10 cellular contexts compared by ENCODE assay signal in the genomic region with DNA sequence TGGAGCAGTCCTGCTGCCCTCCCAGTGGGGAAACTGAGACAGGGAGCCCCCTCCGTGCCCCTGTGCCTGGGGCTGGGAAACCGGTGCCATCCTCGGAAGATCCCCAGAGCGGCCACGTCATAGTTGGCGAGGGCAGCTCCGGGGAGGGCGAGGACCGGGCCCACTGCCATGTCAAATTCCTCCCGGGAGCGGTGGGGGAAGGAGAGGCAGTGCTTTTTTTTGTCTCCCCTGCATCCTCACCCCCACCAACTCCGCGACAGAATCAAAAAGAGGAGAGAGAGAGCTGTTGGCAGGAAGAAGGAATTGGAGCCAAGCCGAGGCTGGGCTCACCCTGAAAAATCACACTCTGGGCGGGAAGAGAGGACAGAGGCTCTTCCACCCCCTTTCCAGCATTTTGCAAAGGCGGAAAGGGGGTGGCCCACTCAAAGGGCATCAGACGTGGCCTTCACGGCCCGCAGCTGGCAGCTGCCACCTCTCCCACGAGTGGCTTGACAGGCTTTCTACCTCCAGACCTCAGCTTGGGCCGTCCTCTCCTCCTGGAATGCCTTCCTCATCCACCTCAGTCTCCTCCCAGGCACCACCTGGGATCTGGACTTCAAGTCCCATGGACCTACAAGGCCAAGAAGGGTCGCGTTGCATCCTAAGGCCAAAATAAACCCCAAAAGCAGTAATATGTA. TPM values are rescaled to one million over a fixed set of nuclear protein-coding genes. Genes with fewer than 3 reads are reported as not detected.
DNase-seq lines count a peak whose midpoint lies in the region; ATAC-seq and TF ChIP-seq lines count a peak whose summit lies in the region.
"Had no signal": no experiment of that assay in that cellular context is flagged by ENCODE, and none has a peak within 500 bp of the region (broad histone marks: within the 10 kb centered on the region; RNA-seq: fewer than 3 reads in every experiment).

No MANE protein-coding gene starts in this region.

- peaks cover 86% of the 10 kb centered on the region for H3K27me3 ChIP-seq in neural progenitor cell

- peak; percentile 83 for DNase-seq in Daoy (ENCODE audit: low read depth)
- DNase-seq in anterior cingulate cortex (lab: John Stamatoyannopoulos, UW), result peak; percentile 31 to 93 (median 81)
- peak; percentile 85 for DNase-seq in left ventricle myocardium superior
- DNase-seq in sciatic nerve (ENCODE audit: low spot score), result peak; percentile 84
- DNase-seq in neural progenitor cell (ENCODE audit: low spot score), result no peak
- no peak for DNase-seq in SHP77 treated with DMSO at 0.1 percent for 48 hours (lab: John Stamatoyannopoulos, UW)
- no peak for DNase-seq in NCI-H2107 treated with DMSO at 0.1 percent for 48 hours (lab: John Stamatoyannopoulos, UW; ENCODE audit: unreplicated experiment)

- no peak for TF ChIP-seq CTCF in neural progenitor cell (IDR thresholded peaks at IDR 0.05)

- no peaks in the 10 kb centered on the region for H4K20me1 ChIP-seq in neural progenitor cell (ENCODE audit: low read depth)

- H3K27me3 Mint-ChIP-seq in neural progenitor cell (ENCODE audit: insufficient read depth, low read depth), result peaks cover 19% of the 10 kb centered on the region

- H3K27ac Mint-ChIP-seq in neural progenitor cell, result no peak overlapping the region
- H3K27ac Mint-ChIP-seq: dendritic cell treated with granulocyte-macrophage colony-stimulating factor and Interleukin-4, amounts not matched to agents 40 ng/mL and 50 ng/mL, for 4 days; IgD-negative memory B cell had no signal

- no peak overlapping the region for H3K27ac ChIP-seq in neural progenitor cell

- ATAC-seq in left ventricle myocardium superior (peak; percentile 71), sciatic nerve (peak; percentile 57), GM18867 (IDR thresholded peaks at IDR 0.05; ENCODE audit: unreplicated experiment) (no peak)

- H3K4me2 ChIP-seq in neural progenitor cell, result no peak overlapping the region

- H3K36me3 Mint-ChIP-seq in neural progenitor cell, result no peaks in the 10 kb centered on the region
- H3K36me3 Mint-ChIP-seq: IgD-negative memory B cell had no signal

- H3K4me1 ChIP-seq in neural progenitor cell, result no peaks in the 10 kb centered on the region

- H3K4me3 Mint-ChIP-seq in neural progenitor cell, result no peak overlapping the region
- H3K4me3 Mint-ChIP-seq: dendritic cell treated with granulocyte-macrophage colony-stimulating factor and Interleukin-4, amounts not matched to agents 40 ng/mL and 50 ng/mL, for 4 days; IgD-negative memory B cell had no signal

- no peaks in the 10 kb centered on the region for H3F3A ChIP-seq in neural progenitor cell (ENCODE audit: low read depth)

- intact Hi-C loops in left ventricle myocardium superior (cut with micrococcal nuclease) (no loop called here), sciatic nerve (cut with DNase I) (no loop called here)

- H3K79me2 ChIP-seq in neural progenitor cell (ENCODE audit: low read depth), result no peaks in the 10 kb centered on the region

- H3K36me3 ChIP-seq in neural progenitor cell, result no peaks in the 10 kb centered on the region

- no peaks in the 10 kb centered on the region for H3K9me3 ChIP-seq in neural progenitor cell (ENCODE audit: low read depth)

- no peaks in the 10 kb centered on the region for H3K4me1 Mint-ChIP-seq in neural progenitor cell
- H3K4me1 Mint-ChIP-seq: IgD-negative memory B cell had no signal

- H3K9me3 Mint-ChIP-seq in neural progenitor cell, result no peaks in the 10 kb centered on the region
- H3K9me3 Mint-ChIP-seq: dendritic cell treated with granulocyte-macrophage colony-stimulating factor and Interleukin-4, amounts not matched to agents 40 ng/mL and 50 ng/mL, for 4 days had no signal

- no peak overlapping the region for H3K4me3 ChIP-seq in neural progenitor cell

- H3K9ac ChIP-seq in neural progenitor cell, result no peak overlapping the region

- no peak overlapping the region for H2AFZ ChIP-seq in neural progenitor cell (replicated peaks)

RNA-seq across cellular contexts. Expression of gene NFIC, which starts 19.6 kb away (rescaled TPM):
- 16.0 and 20.2 TPM in 2 replicates for total RNA-seq in Daoy (2014; rRNA removed; shearing (Covaris generic))
- total RNA-seq in left ventricle myocardium superior, result 178 TPM
- total RNA-seq in sciatic nerve, result 178 TPM
- total RNA-seq in neural progenitor cell (ENCODE audit: low replicate concordance), result 1.1 and 1.3 TPM in 2 replicates

Comparison
In these comparisons a context has a peak if more than half of its experiments do, and no peak if none do; other contexts are left out.
1. DNase-seq: peak in Daoy (single experiment), anterior cingulate cortex (58 of 58), left ventricle myocardium superior (single experiment) and sciatic nerve (single experiment); none in neural progenitor cell (single experiment), SHP77 treated with DMSO at 0.1 percent for 48 hours (single experiment) and NCI-H2107 treated with DMSO at 0.1 percent for 48 hours (single experiment).